In genomic region chr18:393558-393957, GRCh38 we compare ENCODE assay signal across 21 cellular contexts.
"Had no signal": no experiment of that assay in that cellular context is flagged by ENCODE, and none has a peak within 500 bp of the region (broad histone marks: within the 10 kb centered on the region; RNA-seq: fewer than 3 reads in every experiment).

No MANE protein-coding gene starts in this region.

- H3K4me1 ChIP-seq: foreskin keratinocyte, testis had no signal

- H3K4me3 ChIP-seq: body of pancreas, cardiac muscle cell, lower lobe of right lung, sigmoid colon, smooth muscle cell, testis had no signal

- H3K9me3 ChIP-seq: body of pancreas, lower lobe of right lung, sigmoid colon, testis had no signal

- H3K36me3 ChIP-seq: cardiac muscle cell, lower lobe of right lung, sigmoid colon had no signal

- DNase-seq: activated CD4-positive, alpha-beta memory T cell treated with anti-CD3 and anti-CD28 coated beads for 36 hours; activated CD4-positive, alpha-beta T cell treated with anti-CD3 and anti-CD28 coated beads for 4 hours; activated CD4-positive, CD25-positive, alpha-beta regulatory T cell; activated gamma-delta T cell; activated naive CD4-positive, alpha-beta T cell treated with anti-CD3 and anti-CD28 coated beads, Interleukin-2, amount 50 U/mL, for 16 hours; activated naive CD8-positive, alpha-beta T cell treated with anti-CD3 and anti-CD28 coated beads, Interleukin-2, amount 50 U/mL, for 24 hours; cortex of kidney; effector CD4-positive, alpha-beta T cell; foreskin keratinocyte; kidney; lower lobe of right lung; naive thymus-derived CD4-positive, alpha-beta T cell; retina; sigmoid colon; stimulated activated CD4-positive, alpha-beta T cell treated with anti-CD3 and anti-CD28 coated beads, Interleukin-15, amount 100 ng/mL, for 24 hours; stimulated activated naive B cell treated with anti-CD40 and anti-IgM and Interleukin-4, amounts not matched to agents 10 μg/mL and 1 μg/mL and 100 μg/mL, for 72 hours; T1000 had no signal

- ATAC-seq: activated naive CD8-positive, alpha-beta T cell treated with anti-CD3 and anti-CD28 coated beads, Interleukin-2, amount 50 U/mL, for 24 hours; body of pancreas; foreskin keratinocyte; lower lobe of right lung; naive thymus-derived CD4-positive, alpha-beta T cell; stimulated activated naive B cell treated with anti-CD40 and anti-IgM and Interleukin-4, amounts not matched to agents 10 μg/mL and 1 μg/mL and 100 μg/mL, for 72 hours had no signal

- H3K27ac ChIP-seq: cardiac muscle cell, foreskin keratinocyte, lower lobe of right lung, testis had no signal

- H3K27me3 ChIP-seq: body of pancreas, cardiac muscle cell, foreskin keratinocyte, sigmoid colon, testis had no signal

- H3K4me2 ChIP-seq: smooth muscle cell had no signal
